ENCODE assay signal across 8 cellular contexts in genomic region chr1:155322571-155322952, GRCh38. TPM values are rescaled to one million over a fixed set of nuclear protein-coding genes. Genes with fewer than 3 reads are reported as not detected.
DNase-seq lines count a peak whose midpoint lies in the region; ATAC-seq and TF ChIP-seq lines count a peak whose summit lies in the region.

No MANE protein-coding gene starts in this region.

- peaks cover 17% of the 10 kb centered on the region for H3K36me3 Mint-ChIP-seq in T-helper 1 cell treated with Interleukin-12 subunit alpha and Interleukin-12 subunit beta and Interleukin-4 antibody, amounts not matched to agents 30 μg/mL and 1 μg/mL, for 36 hours (ENCODE audit: low read depth)
- H3K36me3 Mint-ChIP-seq in effector memory CD8-positive, alpha-beta T cell (ENCODE audit: insufficient read depth) = peaks cover 6% of the 10 kb centered on the region
- peaks cover 0 to 8% of the 10 kb centered on the region in 2 donors for H3K36me3 Mint-ChIP-seq in naive B cell

- no TSS peak for BruUV-seq in Panc1 (replicated peaks; lab: Mats Ljungman, UMichigan)

- no peak for TF ChIP-seq CTCF in Panc1 (IDR thresholded peaks at IDR 0.05)

- no peaks in the 10 kb centered on the region for H3K27me3 ChIP-seq in Panc1 (ENCODE audit: control insufficient read depth, insufficient read depth, low read length)

- H3K4me3 ChIP-seq in Panc1 (ENCODE audit: low read depth in 2 of 2, low read length in 2 of 2) = peak overlapping the region; percentile 92 to 96

- in situ Hi-C loops in Panc1 (cut with HindIII; ENCODE audit: low pct_unique_long_range_greater_than_20kb, low sequenced_read_pairs) = no loop called here

- intact Hi-C loops in Panc1 (cut with micrococcal nuclease; ENCODE audit: unreplicated experiment) = no loop called here

- H3K4me3 Mint-ChIP-seq in T-helper 1 cell treated with Interleukin-12 subunit alpha and Interleukin-12 subunit beta and Interleukin-4 antibody, amounts not matched to agents 30 μg/mL and 1 μg/mL, for 36 hours = peak overlapping the region; percentile 59
- H3K4me3 Mint-ChIP-seq in effector memory CD8-positive, alpha-beta T cell = peak overlapping the region; percentile 83 to 90
- peak overlapping the region; percentile 63 to 88 (median 80) for H3K4me3 Mint-ChIP-seq in naive B cell

- no peaks in the 10 kb centered on the region for H3K9me3 Mint-ChIP-seq in T-helper 1 cell treated with Interleukin-12 subunit alpha and Interleukin-12 subunit beta and Interleukin-4 antibody, amounts not matched to agents 30 μg/mL and 1 μg/mL, for 36 hours
- no peaks in the 10 kb centered on the region for H3K9me3 Mint-ChIP-seq in effector memory CD8-positive, alpha-beta T cell
- no peaks in the 10 kb centered on the region for H3K9me3 Mint-ChIP-seq in naive B cell

- no peaks in the 10 kb centered on the region for H3K9me3 ChIP-seq in Panc1 (ENCODE audit: control insufficient read depth, insufficient read depth, low read depth, low read length)

- POLR2A ChIA-PET in Panc1 (lab: Charles Lee) = interaction anchor here (1.1 kb wide), 1 partner anchor 77 kb away, joined by 3 read pairs; no protein-coding TSS in a partner anchor

- peaks cover 43% of the 10 kb centered on the region for H3K4me1 ChIP-seq in Panc1 (ENCODE audit: control insufficient read depth, insufficient read depth, low read length)

- peaks cover 27% of the 10 kb centered on the region for H3K4me1 Mint-ChIP-seq in T-helper 1 cell treated with Interleukin-12 subunit alpha and Interleukin-12 subunit beta and Interleukin-4 antibody, amounts not matched to agents 30 μg/mL and 1 μg/mL, for 36 hours (ENCODE audit: low read depth)
- H3K4me1 Mint-ChIP-seq in effector memory CD8-positive, alpha-beta T cell (ENCODE audit: low read depth in 2 of 2) = peaks cover 22 to 25% of the 10 kb centered on the region in 2 donors
- H3K4me1 Mint-ChIP-seq in naive B cell = peaks cover 36 to 52% (median 38%) of the 10 kb centered on the region in 3 donors

- DNase-seq in T-helper 1 cell (no peak), Panc1 (ENCODE audit: low read depth, low spot score) (no peak), naive B cell (no peak), amniotic stem cell (lab: John Stamatoyannopoulos, UW) (no peak), COLO668 (lab: John Stamatoyannopoulos, UW; ENCODE audit: unreplicated experiment) (no peak), NK-92 (lab: John Stamatoyannopoulos, UW; ENCODE audit: unreplicated experiment) (no peak)
- DNase-seq in effector memory CD8-positive, alpha-beta T cell = no peak

- H3K27ac Mint-ChIP-seq in T-helper 1 cell treated with Interleukin-12 subunit alpha and Interleukin-12 subunit beta and Interleukin-4 antibody, amounts not matched to agents 30 μg/mL and 1 μg/mL, for 36 hours = no peak overlapping the region
- H3K27ac Mint-ChIP-seq in effector memory CD8-positive, alpha-beta T cell = no peak overlapping the region
- H3K27ac Mint-ChIP-seq in naive B cell = peak overlapping the region in 1 of 6 donors; percentile 21

- CTCF ChIA-PET in Panc1 (lab: Charles Lee) = interaction anchor here (1.3 to 3.5 kb wide), 2 partner anchors 43 to 72 kb away, joined by 3 to 34 read pairs; no protein-coding TSS in a partner anchor

- H3K27ac ChIP-seq in Panc1 (ENCODE audit: low read length) = peak overlapping the region; percentile 87

- H3K36me3 ChIP-seq in Panc1 (ENCODE audit: control insufficient read depth, insufficient read depth, low read length) = no peaks in the 10 kb centered on the region; the same call in none of the 2 replicates

- H3K27me3 Mint-ChIP-seq in T-helper 1 cell treated with Interleukin-12 subunit alpha and Interleukin-12 subunit beta and Interleukin-4 antibody, amounts not matched to agents 30 μg/mL and 1 μg/mL, for 36 hours (ENCODE audit: low read depth) = no peaks in the 10 kb centered on the region
- no peaks in the 10 kb centered on the region for H3K27me3 Mint-ChIP-seq in effector memory CD8-positive, alpha-beta T cell
- no peaks in the 10 kb centered on the region for H3K27me3 Mint-ChIP-seq in naive B cell

- ATAC-seq in Panc1 = no peak
- ATAC-seq in effector memory CD8-positive, alpha-beta T cell (replicated peaks) = no peak
- ATAC-seq in naive B cell (ENCODE audit: low read depth in 2 of 2) = no peak

RNA-seq across cellular contexts. Expression of gene RUSC1, which starts 1.9 kb away (rescaled TPM):
- total RNA-seq in Panc1 (2021; ENCODE audit: unreplicated experiment) = 77.9 TPM
- 72.9 TPM for polyA plus RNA-seq in Panc1 (2012; ENCODE audit: insufficient read length)
- polyA plus RNA-seq in naive B cell (ENCODE audit: low read depth in 6 of 6) = 1 to 10 TPM in 5 of 6 donors, not detected in 1; 3.4 to 6.5 (median 5.0) TPM

RNA-seq across cellular contexts. Expression of gene FDPS, which starts 13.9 kb away (rescaled TPM):
- total RNA-seq in Panc1 (2021; ENCODE audit: unreplicated experiment) = 255 TPM
- 170 TPM for polyA plus RNA-seq in Panc1 (2012; ENCODE audit: insufficient read length)
- polyA plus RNA-seq in naive B cell (ENCODE audit: low read depth in 6 of 6) = 100 to 1,000 TPM in 5 of 6 donors, 10 to 100 TPM in 1; 99.4 to 187 (median 117) TPM

RNA-seq across cellular contexts. Expression of gene PKLR, which starts 21.3 kb away (rescaled TPM):
- total RNA-seq in Panc1 (2021; ENCODE audit: unreplicated experiment) = 0.13 TPM
- not detected for polyA plus RNA-seq in Panc1 (2012; ENCODE audit: insufficient read length)
- not detected for polyA plus RNA-seq in naive B cell (ENCODE audit: low read depth in 6 of 6)

RNA-seq across cellular contexts. Expression of gene HCN3, which starts 45.3 kb away (rescaled TPM):
- 7.8 TPM for total RNA-seq in Panc1 (2021; ENCODE audit: unreplicated experiment)
- polyA plus RNA-seq in Panc1 (2012; ENCODE audit: insufficient read length) = 8.6 TPM
- polyA plus RNA-seq in naive B cell (ENCODE audit: low read depth in 6 of 6) = under 1 TPM in 2 of 6 donors, not detected in 4; 0.08 to 0.33 TPM

RNA-seq across cellular contexts. Expression of gene CLK2, which starts 49.3 kb away (rescaled TPM):
- total RNA-seq in Panc1 (2021; ENCODE audit: unreplicated experiment) = 43.6 TPM
- polyA plus RNA-seq in Panc1 (2012; ENCODE audit: insufficient read length) = 38.2 TPM
- polyA plus RNA-seq in naive B cell (ENCODE audit: low read depth in 6 of 6) = 10 to 100 TPM; 11.6 to 28.2 (median 18.1) TPM
